1 cellular context compared by ENCODE assay signal in genomic region chr7:30845426-30846135, GRCh38.
A peak's percentile ranks its signal among the peaks of the same experiment; 100 is the strongest.
TF ChIP-seq lines count a peak whose summit lies in the region.

No MANE protein-coding gene starts in this region.

TF ChIP-seq in SK-N-SH, 30 proteins besides CTCF, POLR2A, EP300 and RAD21 (continued from another document):
- TF ChIP-seq PBX3 (IDR thresholded peaks at IDR 0.05): peak; percentile 95
- no peak for TF ChIP-seq SIN3A (IDR thresholded peaks at IDR 0.05; ENCODE audit: borderline replicate concordance, low read depth, low read length)
